In the genomic region with DNA sequence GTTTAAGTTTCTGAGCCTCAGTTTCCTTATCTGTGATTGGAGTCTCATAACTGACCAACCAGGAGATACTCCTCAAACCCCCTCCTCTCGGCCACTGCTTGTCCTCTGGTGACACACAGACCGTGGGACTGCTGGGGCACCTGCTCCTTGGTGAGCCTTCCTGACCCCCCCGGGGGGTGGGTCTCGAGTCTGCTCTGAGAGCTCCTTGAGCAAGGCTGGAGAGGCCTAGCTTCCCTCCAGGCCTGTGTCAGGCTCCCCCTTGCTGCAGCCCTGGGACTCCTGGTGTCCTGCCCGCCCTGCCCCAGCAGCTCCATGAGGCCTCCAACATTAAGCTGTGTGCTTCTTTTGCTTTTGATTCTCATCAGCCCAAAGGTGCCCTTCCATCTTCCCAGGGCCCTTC, we compare ENCODE assay signal across 22 cellular contexts.
"Had no signal": no experiment of that assay in that cellular context is flagged by ENCODE, and none has a peak within 500 bp of the region (broad histone marks: within the 10 kb centered on the region; RNA-seq: fewer than 3 reads in every experiment).

No MANE protein-coding gene starts in this region.

- H3K4me3 ChIP-seq: SJCRH30 had no signal

- H3K36me3 ChIP-seq: SJCRH30 had no signal

- H3K9me3 ChIP-seq: SJCRH30 had no signal

- ATAC-seq: Panc1, PC-3, SK-N-SH treated with all-trans-retinoic acid at 6 μM for 48 hours had no signal

- H3K4me1 ChIP-seq: SJCRH30 had no signal

- H3K27me3 ChIP-seq: SJCRH30 had no signal

- DNase-seq: IMR-90, Kasumi-1, KG1, MM.1S, NCI-H1092 treated with DMSO at 0.1 percent for 48 hours, NCI-H1436, NCI-H187, NCI-H2029, NCI-H2081 treated with DMSO at 0.1 percent for 48 hours, NCI-H2171, NCI-H226, NCI-H446, NCI-H510A, NCI-H524 treated with DMSO at 0.1 percent for 48 hours, NCI-H69, NCI-H774, PC-3, SHP77, SJCRH30 had no signal

- H3K27ac ChIP-seq: RWPE1, SJCRH30 had no signal
